21 cellular contexts compared by ENCODE assay signal in genomic region chr15:58541410-58542087, GRCh38.
"Had no signal": no experiment of that assay in that cellular context is flagged by ENCODE, and none has a peak within 500 bp of the region (broad histone marks: within the 10 kb centered on the region; RNA-seq: fewer than 3 reads in every experiment).

No MANE protein-coding gene starts in this region.

- H3K4me1 Mint-ChIP-seq: memory B cell; naive B cell; stimulated activated naive B cell treated with anti-CD40 and anti-IgM and Interleukin-4, amounts not matched to agents 10 μg/mL and 1 μg/mL and 100 μg/mL, for 72 hours had no signal

- H3K4me1 ChIP-seq: left lung, uterus had no signal

- H3K36me3 Mint-ChIP-seq: memory B cell; naive B cell; stimulated activated naive B cell treated with anti-CD40 and anti-IgM and Interleukin-4, amounts not matched to agents 10 μg/mL and 1 μg/mL and 100 μg/mL, for 72 hours had no signal

- H3K27me3 ChIP-seq: dorsolateral prefrontal cortex, hepatocyte, left lung, neutrophil, sigmoid colon, uterus had no signal

- H3K27me3 Mint-ChIP-seq: naive B cell; stimulated activated naive B cell treated with anti-CD40 and anti-IgM and Interleukin-4, amounts not matched to agents 10 μg/mL and 1 μg/mL and 100 μg/mL, for 72 hours; stimulated activated naive CD8-positive, alpha-beta T cell treated with anti-CD3 and anti-CD28 coated beads, Interleukin-15, amount 100 ng/mL, for 72 hours; type B pancreatic cell had no signal

- ATAC-seq: left lung; lower lobe of right lung; stimulated activated naive B cell treated with anti-CD40 and anti-IgM and Interleukin-4, amounts not matched to agents 10 μg/mL and 1 μg/mL and 100 μg/mL, for 72 hours; stimulated activated naive CD8-positive, alpha-beta T cell treated with anti-CD3 and anti-CD28 coated beads, Interleukin-15, amount 100 ng/mL, for 72 hours had no signal

- H3K4me3 Mint-ChIP-seq: memory B cell; naive B cell; nephron progenitor cell; stimulated activated naive B cell treated with anti-CD40 and anti-IgM and Interleukin-4, amounts not matched to agents 10 μg/mL and 1 μg/mL and 100 μg/mL, for 72 hours; stimulated activated naive CD8-positive, alpha-beta T cell treated with anti-CD3 and anti-CD28 coated beads, Interleukin-15, amount 100 ng/mL, for 72 hours; type B pancreatic cell had no signal

- H2AFZ ChIP-seq: hepatocyte had no signal

- H3K9me3 ChIP-seq: left lung, lower lobe of right lung, neutrophil, sigmoid colon, thoracic aorta, uterus had no signal

- H3K27ac ChIP-seq: coronary artery, dorsolateral prefrontal cortex, hepatocyte, left lung, lower lobe of right lung, neutrophil, sigmoid colon, skin epidermis, thoracic aorta, uterus had no signal

- H3K36me3 ChIP-seq: left lung, lower lobe of right lung, neutrophil, sigmoid colon, thoracic aorta, uterus had no signal

- H3K4me2 ChIP-seq: hepatocyte had no signal

- H3K4me3 ChIP-seq: coronary artery, dorsolateral prefrontal cortex, hepatocyte, left lung, lower lobe of right lung, sigmoid colon, skin epidermis, thoracic aorta, uterus had no signal

- H3K9me3 Mint-ChIP-seq: memory B cell; nephron progenitor cell; stimulated activated naive B cell treated with anti-CD40 and anti-IgM and Interleukin-4, amounts not matched to agents 10 μg/mL and 1 μg/mL and 100 μg/mL, for 72 hours; stimulated activated naive CD8-positive, alpha-beta T cell treated with anti-CD3 and anti-CD28 coated beads, Interleukin-15, amount 100 ng/mL, for 72 hours; type B pancreatic cell had no signal

- DNase-seq: dorsolateral prefrontal cortex; effector CD8-positive, alpha-beta T cell; foreskin melanocyte; lower lobe of right lung; naive B cell; nephron progenitor cell; stimulated activated CD4-positive, alpha-beta T cell treated with anti-CD3 and anti-CD28 coated beads, Interleukin-2, amount 100 ng/mL, for 24 hours; stimulated activated CD4-positive, alpha-beta T cell treated with anti-CD3 and anti-CD28 coated beads, Interleukin-4, amount 100 ng/mL, for 4 hours; stimulated activated naive B cell treated with anti-CD40 and anti-IgM and Interleukin-4, amounts not matched to agents 10 μg/mL and 1 μg/mL and 100 μg/mL, for 72 hours; stimulated activated naive CD8-positive, alpha-beta T cell treated with anti-CD3 and anti-CD28 coated beads, Interleukin-15, amount 100 ng/mL, for 72 hours; substantia nigra; uterus had no signal

- H3K27ac Mint-ChIP-seq: memory B cell; stimulated activated naive B cell treated with anti-CD40 and anti-IgM and Interleukin-4, amounts not matched to agents 10 μg/mL and 1 μg/mL and 100 μg/mL, for 72 hours; type B pancreatic cell had no signal
